ENCODE assay signal across 12 cellular contexts in the genomic region with DNA sequence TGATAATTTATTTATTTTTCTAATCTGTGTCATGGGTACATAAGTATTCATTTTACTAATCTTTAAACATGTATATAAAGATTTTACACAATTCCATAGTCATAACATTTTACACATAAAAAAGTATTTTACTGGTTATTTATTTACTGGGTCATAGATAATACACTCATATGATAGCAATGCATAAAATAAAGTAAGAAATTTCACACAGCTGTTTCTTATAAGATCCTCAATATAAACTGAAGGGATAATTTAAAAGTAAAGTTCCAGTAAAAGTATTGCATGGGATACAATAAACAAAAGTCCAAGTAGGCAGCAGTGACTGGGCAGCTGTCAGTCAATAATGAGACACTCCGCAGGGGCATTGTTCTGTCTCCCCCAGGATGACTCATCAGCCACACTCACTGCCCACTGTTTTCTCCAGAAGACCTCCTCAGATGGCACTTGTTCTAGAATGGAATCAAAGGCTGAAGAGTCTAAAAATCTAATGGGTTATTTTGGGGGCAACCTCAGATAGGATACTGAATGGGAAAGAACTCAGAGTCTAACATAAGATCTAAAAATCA. TPM values are rescaled to one million over a fixed set of nuclear protein-coding genes. Genes with fewer than 3 reads are reported as not detected.
DNase-seq lines count a peak whose midpoint lies in the region; ATAC-seq, FAIRE-seq and TF ChIP-seq lines count a peak whose summit lies in the region.
"Had no signal": no experiment of that assay in that cellular context is flagged by ENCODE, and none has a peak within 500 bp of the region (broad histone marks: within the 10 kb centered on the region; RNA-seq: fewer than 3 reads in every experiment).

No MANE protein-coding gene starts in this region.

- H3K4me2 ChIP-seq in endothelial cell of umbilical vein (ENCODE audit: insufficient read depth, low read length) (peak overlapping the region; percentile 25), osteoblast (ENCODE audit: insufficient read depth, low read length) (peak overlapping the region; percentile 76)

- 82 to 86% methylated on average over 1 of the region's 1 CpG for WGBS in gastroesophageal sphincter (ENCODE audit: low coverage in 1 of 2), 2 donors

- no peak for TF ChIP-seq CTCF in endothelial cell of umbilical vein (IDR thresholded peaks at IDR 0.05; ENCODE audit: extremely low read depth in 1 of 2, insufficient read depth in 1 of 2, low read depth in 1 of 2, low read length in 2 of 2)
- TF ChIP-seq CTCF in osteoblast (IDR thresholded peaks at IDR 0.05; ENCODE audit: extremely low read depth, low read depth, low read length) = no peak
- TF ChIP-seq CTCF in gastroesophageal sphincter (IDR thresholded peaks at IDR 0.05) = no peak

- no peaks in the 10 kb centered on the region for H4K20me1 ChIP-seq in endothelial cell of umbilical vein (replicated peaks; ENCODE audit: control insufficient read depth, extremely low read depth, insufficient read depth, low read length)
- no peaks in the 10 kb centered on the region for H4K20me1 ChIP-seq in osteoblast (ENCODE audit: insufficient read depth, low read length)

- intact Hi-C loops in endothelial cell of umbilical vein (cut with micrococcal nuclease) = loop anchor here (1.0 kb wide), 1 partner anchor 32 kb away; no protein-coding TSS in a partner anchor

- no peak overlapping the region for H3K9ac ChIP-seq in endothelial cell of umbilical vein (replicated peaks; ENCODE audit: extremely low read depth, insufficient read depth, low read length)

- H3K9me3 ChIP-seq in endothelial cell of umbilical vein (replicated peaks; ENCODE audit: control insufficient read depth, insufficient read depth, low read length) = no peaks in the 10 kb centered on the region
- H3K9me3 ChIP-seq in osteoblast (ENCODE audit: low read depth, low read length) = no peaks in the 10 kb centered on the region
- H3K9me3 ChIP-seq in gastroesophageal sphincter = no peaks in the 10 kb centered on the region

- TF ChIP-seq POLR2A in endothelial cell of umbilical vein (IDR thresholded peaks at IDR 0.05; ENCODE audit: low read depth, low read length) (no peak), gastroesophageal sphincter (IDR thresholded peaks at IDR 0.05) (no peak)

- no peak overlapping the region for H2AFZ ChIP-seq in endothelial cell of umbilical vein (ENCODE audit: low read depth, low read length)
- H2AFZ ChIP-seq in osteoblast (ENCODE audit: low read length) = no peak overlapping the region

- H3K9me1 ChIP-seq in endothelial cell of umbilical vein (replicated peaks; ENCODE audit: control insufficient read depth, extremely low read depth, insufficient read depth, low read length) = no peaks in the 10 kb centered on the region

- TF ChIP-seq EP300 in gastroesophageal sphincter (IDR thresholded peaks at IDR 0.05) = no peak

- H3K4me1 ChIP-seq in endothelial cell of umbilical vein (ENCODE audit: control insufficient read depth, extremely low read depth, insufficient read depth, low read length) (peaks cover 24% of the 10 kb centered on the region), osteoblast (ENCODE audit: insufficient read depth, low read length) (peaks cover 23% of the 10 kb centered on the region), gastroesophageal sphincter (no peaks in the 10 kb centered on the region)

- H3K36me3 ChIP-seq in endothelial cell of umbilical vein (ENCODE audit: control insufficient read depth in 2 of 2, extremely low read depth in 1 of 2, insufficient read depth in 2 of 2, low read length in 2 of 2) (no peaks in the 10 kb centered on the region), osteoblast (ENCODE audit: insufficient read depth, low read length) (no peaks in the 10 kb centered on the region), gastroesophageal sphincter (peaks cover 0 to 8% of the 10 kb centered on the region in 2 donors)

- H3K27me3 ChIP-seq in endothelial cell of umbilical vein (ENCODE audit: control insufficient read depth in 2 of 2, insufficient read depth in 2 of 2, low read length in 2 of 2) = no peaks in the 10 kb centered on the region
- no peaks in the 10 kb centered on the region for H3K27me3 ChIP-seq in osteoblast (ENCODE audit: insufficient read depth, low read length)
- no peaks in the 10 kb centered on the region for H3K27me3 ChIP-seq in gastroesophageal sphincter

- peak; percentile 95 for FAIRE-seq in endothelial cell of umbilical vein (lab: Jason Lieb, UNC)
- FAIRE-seq: G401.6 had no signal

- CTCF ChIA-PET in endothelial cell of umbilical vein (lab: Charles Lee) = interaction anchor here (1.2 to 2.0 kb wide), 3 partner anchors 12 to 40 kb away, joined by 3 to 9 read pairs (median 5); a partner anchor contains a TSS

- no TSS peak for BruUV-seq in endothelial cell of umbilical vein (replicated peaks; lab: Mats Ljungman, UMichigan)

- peak overlapping the region; percentile 85 for H3K27ac ChIP-seq in endothelial cell of umbilical vein (ENCODE audit: insufficient read depth, low read depth, low read length)
- H3K27ac ChIP-seq in osteoblast (ENCODE audit: low read depth, low read length) = peak overlapping the region; percentile 83
- H3K27ac ChIP-seq in gastroesophageal sphincter = no peak overlapping the region

- peaks cover 2% of the 10 kb centered on the region for H3K79me2 ChIP-seq in endothelial cell of umbilical vein (ENCODE audit: control insufficient read depth, insufficient read depth, low read length)
- H3K79me2 ChIP-seq in osteoblast (ENCODE audit: insufficient read depth, low read length) = no peaks in the 10 kb centered on the region

- dilution Hi-C loops in endothelial cell of umbilical vein (cut with MboI; ENCODE audit: extremely low pct_ligation_motif_present, low sequenced_read_pairs) = no loop called here

- POLR2A ChIA-PET in endothelial cell of umbilical vein (lab: Charles Lee) = no interaction called here

- H3K4me3 ChIP-seq in endothelial cell of umbilical vein (replicated peaks in 1 of 3; ENCODE audit: insufficient read depth in 1 of 3, low read depth in 1 of 3, low read length in 3 of 3) (no peak overlapping the region), osteoblast (ENCODE audit: insufficient read depth, low read length) (no peak overlapping the region), gastroesophageal sphincter (no peak overlapping the region)

- peak; percentile 38 for ATAC-seq in GM18909 (IDR thresholded peaks at IDR 0.05; ENCODE audit: poor library complexity, unreplicated experiment)
- ATAC-seq in gastroesophageal sphincter = no peak
- no peak for ATAC-seq in HG02759 (IDR thresholded peaks at IDR 0.05; ENCODE audit: unreplicated experiment)
- ATAC-seq: naive thymus-derived CD4-positive, alpha-beta T cell had no signal

- peak; percentile 21 for DNase-seq in NCI-H460 (ENCODE audit: extremely low read depth, low read depth)
- DNase-seq in endothelial cell of umbilical vein (ENCODE audit: low read depth, low spot score) = peak; percentile 78
- no peak for DNase-seq in osteoblast (ENCODE audit: insufficient read length, low spot score, missing footprints)
- DNase-seq in stimulated activated CD4-positive, alpha-beta T cell treated with anti-CD3 and anti-CD28 coated beads, Interleukin-2, amount 100 ng/mL, for 48 hours = no peak
- no peak for DNase-seq in middle frontal gyrus (ENCODE audit: extremely low spot score, low spot score)
- DNase-seq: activated CD8-positive, alpha-beta memory T cell treated with anti-CD3 and anti-CD28 coated beads, Interleukin-2, amount 50 U/mL, for 48 hours; glutamatergic neuron; naive thymus-derived CD4-positive, alpha-beta T cell had no signal

TF ChIP-seq in endothelial cell of umbilical vein, 7 proteins besides CTCF, POLR2A, EP300 and RAD21:
- TF ChIP-seq GATA2 (IDR thresholded peaks at IDR 0.05; ENCODE audit: insufficient read depth, insufficient read length, low read depth, low read length) = no peak
- peak; percentile 88 for TF ChIP-seq JUN (IDR thresholded peaks at IDR 0.05; ENCODE audit: borderline replicate concordance, insufficient read depth, insufficient read length, low read depth)
- TF ChIP-seq, protein P1, sequence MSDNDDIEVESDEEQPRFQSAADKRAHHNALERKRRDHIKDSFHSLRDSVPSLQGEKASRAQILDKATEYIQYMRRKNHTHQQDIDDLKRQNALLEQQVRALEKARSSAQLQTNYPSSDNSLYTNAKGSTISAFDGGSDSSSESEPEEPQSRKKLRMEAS (IDR thresholded peaks at IDR 0.05; ENCODE audit: insufficient read depth, insufficient read length) = no peak
- TF ChIP-seq FOS (IDR thresholded peaks at IDR 0.05; ENCODE audit: borderline replicate concordance, insufficient read depth, low read length) = peak; percentile 95

RNA-seq across cellular contexts. Expression of a gene that starts 32.7 kb away (rescaled TPM):
- 153 and 159 TPM in 2 replicates for total RNA-seq in NCI-H460 (2014; rRNA removed; shearing (Covaris generic))
- 71.3 and 104 TPM in 2 replicates for polyA plus RNA-seq in NCI-H460 (2014; cell fraction: nucleus; rRNA removed)
- total RNA-seq in endothelial cell of umbilical vein (53.1 and 60.7 TPM in 2 replicates), osteoblast (27.1 and 36.2 TPM in 2 replicates), gastroesophageal sphincter (10 to 100 TPM; 11.7 to 22.9 (median 17.2) TPM)
- polyA plus RNA-seq in endothelial cell of umbilical vein = 23.9 and 30.9 TPM in 2 replicates
- 23.7 and 23.8 TPM in 2 replicates for polyA plus RNA-seq in endothelial cell of umbilical vein (2011; cell fraction: cytosol; rRNA removed)
- polyA plus RNA-seq in endothelial cell of umbilical vein (2011; cell fraction: nucleus; rRNA removed) = 20.5 and 30.7 TPM in 2 replicates
- 42.5 and 56.7 TPM in 2 replicates for polyA plus RNA-seq in endothelial cell of umbilical vein (2012)
- 47.5 and 54.2 TPM in 2 replicates for polyA minus RNA-seq in endothelial cell of umbilical vein
- polyA minus RNA-seq in endothelial cell of umbilical vein (2011; cell fraction: cytosol; rRNA and poly(A)+ RNA removed) = 20.3 TPM
- 33.5 and 50.9 TPM in 2 replicates for polyA minus RNA-seq in endothelial cell of umbilical vein (2011; cell fraction: nucleus; rRNA and poly(A)+ RNA removed)

Comparison
In these comparisons a context has a peak if more than half of its experiments do, and no peak if none do; other contexts are left out.
1. DNase-seq: peak in NCI-H460 (single experiment) and endothelial cell of umbilical vein (single experiment); none in osteoblast (single experiment), stimulated activated CD4-positive, alpha-beta T cell treated with anti-CD3 and anti-CD28 coated beads, Interleukin-2, amount 100 ng/mL, for 48 hours (0 of 2) and middle frontal gyrus (single experiment).
2. H3K27ac ChIP-seq: peak in endothelial cell of umbilical vein (single experiment) and osteoblast (single experiment); none in gastroesophageal sphincter (0 of 4).